In the genomic region with DNA sequence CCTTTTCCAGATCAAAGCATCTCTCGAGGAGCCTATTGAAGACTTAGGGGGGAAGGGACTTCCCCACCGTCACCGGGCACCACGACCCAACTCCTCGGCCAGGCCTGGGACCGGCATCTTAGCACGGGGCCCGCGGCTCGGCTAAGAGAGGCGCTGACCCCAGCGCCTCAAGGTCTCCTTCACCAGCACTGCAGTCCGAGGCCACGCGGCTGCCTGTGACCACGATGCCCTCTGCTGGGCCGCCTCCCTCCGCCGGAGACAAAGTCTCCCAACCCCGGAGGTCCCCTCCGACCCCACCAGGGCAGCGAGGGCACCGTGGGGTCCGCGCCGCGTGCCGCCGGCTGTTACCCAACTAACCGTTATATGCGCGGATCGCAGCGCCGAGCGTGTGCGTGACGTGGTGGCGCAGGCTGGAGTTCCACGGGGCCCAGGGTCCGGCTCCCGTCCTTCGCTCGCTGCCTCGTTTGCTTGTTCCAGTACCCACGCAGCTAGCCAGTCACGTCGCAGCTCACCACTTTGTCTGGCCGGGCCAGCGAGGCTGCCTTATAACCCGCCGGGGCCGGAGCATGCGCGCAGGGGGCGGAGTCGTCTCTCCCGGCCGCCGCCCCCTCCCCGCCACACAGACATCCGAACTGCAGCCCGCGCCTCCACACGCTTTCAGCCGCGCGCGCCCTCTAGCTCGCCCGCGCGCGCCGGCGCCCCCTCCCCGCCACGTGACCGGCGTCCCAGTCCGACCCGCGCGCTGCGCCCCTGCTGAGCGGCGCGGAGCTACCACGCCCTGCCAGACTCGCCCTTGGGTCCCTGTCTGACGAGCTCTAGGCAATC, we compare ENCODE assay signal across 8 cellular contexts. TPM values are rescaled to one million over a fixed set of nuclear protein-coding genes. Genes with fewer than 3 reads are reported as not detected.
DNase-seq lines count a peak whose midpoint lies in the region; ATAC-seq lines count a peak whose summit lies in the region.

A gene with protein sequence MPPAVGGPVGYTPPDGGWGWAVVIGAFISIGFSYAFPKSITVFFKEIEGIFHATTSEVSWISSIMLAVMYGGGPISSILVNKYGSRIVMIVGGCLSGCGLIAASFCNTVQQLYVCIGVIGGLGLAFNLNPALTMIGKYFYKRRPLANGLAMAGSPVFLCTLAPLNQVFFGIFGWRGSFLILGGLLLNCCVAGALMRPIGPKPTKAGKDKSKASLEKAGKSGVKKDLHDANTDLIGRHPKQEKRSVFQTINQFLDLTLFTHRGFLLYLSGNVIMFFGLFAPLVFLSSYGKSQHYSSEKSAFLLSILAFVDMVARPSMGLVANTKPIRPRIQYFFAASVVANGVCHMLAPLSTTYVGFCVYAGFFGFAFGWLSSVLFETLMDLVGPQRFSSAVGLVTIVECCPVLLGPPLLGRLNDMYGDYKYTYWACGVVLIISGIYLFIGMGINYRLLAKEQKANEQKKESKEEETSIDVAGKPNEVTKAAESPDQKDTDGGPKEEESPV (minus strand): TSS at position 519 of the 825 bp plus-strand sequence. CDS start 26,888 bp downstream, outside the sequence.

- ATAC-seq in GM21360 (IDR thresholded peaks at IDR 0.05; ENCODE audit: unreplicated experiment) = peak; percentile 71
- ATAC-seq in memory B cell (ENCODE audit: low read depth) = peak; percentile 76

- H3K27ac Mint-ChIP-seq in memory B cell = peak within 1 kb of the TSS; percentile 90

- H3K4me1 Mint-ChIP-seq in memory B cell = peaks cover 25% of the 10 kb centered on the region

- H3K36me3 Mint-ChIP-seq in memory B cell = peaks cover 9% of the 10 kb centered on the region

- H3K4me3 Mint-ChIP-seq in memory B cell = peak within 1 kb of the TSS; percentile 100

- H3K9me3 Mint-ChIP-seq in memory B cell = peaks cover under 1% of the 10 kb centered on the region

- H3K27me3 Mint-ChIP-seq in memory B cell = no peaks in the 10 kb centered on the region

- DNase-seq in COR-L47 (lab: John Stamatoyannopoulos, UW) (peak; percentile 90), HT-29 (ENCODE audit: low spot score) (peak; percentile 90), NK-92 (lab: John Stamatoyannopoulos, UW; ENCODE audit: unreplicated experiment) (peak; percentile 28), memory B cell (ENCODE audit: low spot score in 2 of 2) (peak; percentile 85 to 87)
- peak; percentile 69 to 87 for DNase-seq in activated CD8-positive, alpha-beta memory T cell treated with anti-CD3 and anti-CD28 coated beads for 1 hour (ENCODE audit: extremely low read depth in 1 of 2, low read depth in 1 of 2)
- DNase-seq in effector CD8-positive, alpha-beta T cell (lab: John Stamatoyannopoulos, UW) = peak; percentile 73
- DNase-seq in stimulated activated CD8-positive, alpha-beta memory T cell treated with anti-CD3 and anti-CD28 coated beads, Interleukin-12 subunit alpha, Interleukin-12 subunit beta, amount 100 ng/mL, for 1 hour (ENCODE audit: low read depth) = peak; percentile 77

RNA-seq across cellular contexts. Expression of the gene that starts here (rescaled TPM):
- 61.7 and 74.2 TPM in 2 replicates for total RNA-seq in HT-29 (2014; rRNA removed; shearing (Covaris generic))

Comparison
In these comparisons a context has a peak if more than half of its experiments do, and no peak if none do; other contexts are left out.
1. Peak in every context shown above with its lines: DNase-seq and ATAC-seq.
2. DNase-seq: peak in every context shown above with its lines; median percentile 90 in COR-L47; 90 in HT-29; 86 in memory B cell; 78 in activated CD8-positive, alpha-beta memory T cell treated with anti-CD3 and anti-CD28 coated beads for 1 hour; 77 in stimulated activated CD8-positive, alpha-beta memory T cell treated with anti-CD3 and anti-CD28 coated beads, Interleukin-12 subunit alpha, Interleukin-12 subunit beta, amount 100 ng/mL, for 1 hour; 73 in effector CD8-positive, alpha-beta T cell; 28 in NK-92.